In the genomic region with DNA sequence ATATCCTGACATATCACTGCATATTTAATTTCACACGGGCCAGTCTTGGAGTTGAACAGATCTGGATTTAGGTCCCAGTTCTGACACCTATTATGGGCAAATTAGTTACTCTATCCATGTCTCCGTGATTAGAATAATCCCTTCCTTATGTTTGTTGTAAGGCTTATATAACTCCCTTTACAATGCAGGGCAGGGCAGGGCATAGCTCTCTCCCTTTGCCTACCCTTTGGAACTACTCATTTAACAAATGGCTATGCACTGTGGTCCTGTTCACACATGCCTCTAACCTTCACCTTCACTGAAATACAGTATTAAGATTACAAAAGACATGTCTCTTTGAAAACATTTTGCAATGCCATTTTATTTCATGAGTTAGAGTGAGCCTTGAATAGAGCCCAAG, we compare ENCODE assay signal across 40 cellular contexts. TPM values are rescaled to one million over a fixed set of nuclear protein-coding genes. Genes with fewer than 3 reads are reported as not detected.
"Had no signal": no experiment of that assay in that cellular context is flagged by ENCODE, and none has a peak within 500 bp of the region (broad histone marks: within the 10 kb centered on the region; RNA-seq: fewer than 3 reads in every experiment).

No MANE protein-coding gene starts in this region.

- H3K27ac ChIP-seq: adrenal gland, ascending aorta, body of pancreas, brain microvascular endothelial cell, breast epithelium, cardiac muscle cell had no signal

- H3K4me1 Mint-ChIP-seq: activated naive CD4-positive, alpha-beta T cell treated with anti-CD3 and anti-CD28 coated beads, Interleukin-2, amount 50 U/mL, for 24 hours; activated naive CD8-positive, alpha-beta T cell treated with anti-CD3 and anti-CD28 coated beads for 36 hours; activated naive CD8-positive, alpha-beta T cell treated with anti-CD3 and anti-CD28 coated beads, Interleukin-2, amount 10 ng/mL, durations not matched to agents 7 days and 5 days; activated naive CD8-positive, alpha-beta T cell treated with anti-CD3 and anti-CD28 coated beads, Interleukin-2, amount 50 U/mL, for 24 hours; activated T-helper 17 cell treated with anti-CD3 and anti-CD28 coated beads, Interleukin-2, amount 50 U/mL, for 72 hours; central memory CD8-positive, alpha-beta T cell had no signal

- H3K36me3 ChIP-seq: adrenal gland, ascending aorta, brain microvascular endothelial cell, breast epithelium, cardiac muscle cell had no signal

- DNase-seq: activated effector memory CD4-positive, alpha-beta T cell treated with anti-CD3 and anti-CD28 coated beads, Interleukin-2, amount 50 U/mL, for 16 hours; activated effector memory CD4-positive, alpha-beta T cell treated with Interleukin-2 at 50 U/mL for 16 hours; activated gamma-delta T cell; activated gamma-delta T cell treated with Interleukin-2 at 50 U/mL for 16 hours; activated naive CD4-positive, alpha-beta T cell; activated naive CD4-positive, alpha-beta T cell treated with anti-CD3 and anti-CD28 coated beads for 36 hours; activated naive CD4-positive, alpha-beta T cell treated with Interleukin-2 at 50 U/mL for 16 hours; activated naive CD8-positive, alpha-beta T cell treated with anti-CD3 and anti-CD28 coated beads for 36 hours; activated naive CD8-positive, alpha-beta T cell treated with anti-CD3 and anti-CD28 coated beads, Interleukin-2, amount 10 ng/mL, durations not matched to agents 7 days and 5 days; activated naive CD8-positive, alpha-beta T cell treated with anti-CD3 and anti-CD28 coated beads, Interleukin-2, amount 50 U/mL, for 24 hours; activated T-cell treated with anti-CD3 and anti-CD28 coated beads, Interleukin-2, amount 50 U/mL, for 1 hour; activated T-cell treated with anti-CD3 and anti-CD28 coated beads, Interleukin-2, amount 50 U/mL, for 24 hours; activated T-cell treated with anti-CD3 and anti-CD28 coated beads, Interleukin-2, amount 50 U/mL, for 4 hours; activated T-cell treated with anti-CD3 and anti-CD28 coated beads, Interleukin-2, amount 50 U/mL, for 48 hours; activated T-cell treated with anti-CD3 and anti-CD28 coated beads, Interleukin-2, amount 50 U/mL, for 72 hours; adrenal gland; amniotic stem cell; amygdala; anterior cingulate cortex; aorta; body of pancreas; brain microvascular endothelial cell; caudate nucleus; central memory CD4-positive, alpha-beta T cell; cerebellar nuclear complex had no signal

- H3K9me3 Mint-ChIP-seq: activated naive CD4-positive, alpha-beta T cell treated with anti-CD3 and anti-CD28 coated beads for 36 hours; activated naive CD4-positive, alpha-beta T cell treated with anti-CD3 and anti-CD28 coated beads, Interleukin-2, amount 50 U/mL, for 24 hours; activated naive CD4-positive, alpha-beta T cell treated with anti-CD3 and anti-CD28 coated beads, Interleukin-2, amount 50 U/mL, for 72 hours; activated naive CD8-positive, alpha-beta T cell treated with anti-CD3 and anti-CD28 coated beads for 36 hours; activated naive CD8-positive, alpha-beta T cell treated with anti-CD3 and anti-CD28 coated beads, Interleukin-2, amount 10 ng/mL, durations not matched to agents 7 days and 5 days; activated naive CD8-positive, alpha-beta T cell treated with anti-CD3 and anti-CD28 coated beads, Interleukin-2, amount 50 U/mL, for 24 hours; activated T-cell treated with anti-CD3 and anti-CD28 coated beads, Interleukin-2, amount 50 U/mL, for 24 hours; activated T-cell treated with anti-CD3 and anti-CD28 coated beads, Interleukin-2, amount 50 U/mL, for 4 hours; activated T-cell treated with anti-CD3 and anti-CD28 coated beads, Interleukin-2, amount 50 U/mL, for 72 hours; activated T-helper 1 cell treated with anti-CD3 and anti-CD28 coated beads, Interleukin-12 subunit alpha, Interleukin-12 subunit beta, Interleukin-2, Interleukin-4 antibody, amounts not matched to agents 30 ng/mL and 10 ng/mL and 1 ng/mL, durations not matched to agents 14 hours and 24 hours and 36 hours; activated T-helper 17 cell treated with anti-CD3 and anti-CD28 coated beads, Interleukin-2, amount 50 U/mL, for 72 hours; activated T-helper 2 cell treated with anti-CD3 and anti-CD28 coated beads, Interferon-gamma antibody, Interleukin-2, Interleukin-4, amounts not matched to agents 10 μg/mL and 5 μg/mL and 100 μg/mL, durations not matched to agents 14 hours and 24 hours and 36 hours; brain; central memory CD8-positive, alpha-beta T cell had no signal

- H3K4me3 Mint-ChIP-seq: activated naive CD4-positive, alpha-beta T cell treated with anti-CD3 and anti-CD28 coated beads for 36 hours; activated naive CD4-positive, alpha-beta T cell treated with anti-CD3 and anti-CD28 coated beads, Interleukin-2, amount 50 U/mL, for 24 hours; activated naive CD8-positive, alpha-beta T cell; activated naive CD8-positive, alpha-beta T cell treated with anti-CD3 and anti-CD28 coated beads for 36 hours; activated naive CD8-positive, alpha-beta T cell treated with anti-CD3 and anti-CD28 coated beads, Interleukin-2, amount 10 ng/mL, durations not matched to agents 7 days and 5 days; activated naive CD8-positive, alpha-beta T cell treated with anti-CD3 and anti-CD28 coated beads, Interleukin-2, amount 50 U/mL, for 24 hours; activated T-cell treated with anti-CD3 and anti-CD28 coated beads, Interleukin-2, amount 50 U/mL, for 24 hours; activated T-cell treated with anti-CD3 and anti-CD28 coated beads, Interleukin-2, amount 50 U/mL, for 4 hours; activated T-cell treated with anti-CD3 and anti-CD28 coated beads, Interleukin-2, amount 50 U/mL, for 72 hours; activated T-helper 1 cell treated with anti-CD3 and anti-CD28 coated beads, Interleukin-12 subunit alpha, Interleukin-12 subunit beta, Interleukin-2, Interleukin-4 antibody, amounts not matched to agents 30 ng/mL and 10 ng/mL and 1 ng/mL, durations not matched to agents 14 hours and 24 hours and 36 hours; activated T-helper 17 cell treated with anti-CD3 and anti-CD28 coated beads, Interleukin-2, amount 50 U/mL, for 72 hours; brain; central memory CD8-positive, alpha-beta T cell had no signal

- ATAC-seq: activated naive CD4-positive, alpha-beta T cell treated with anti-CD3 and anti-CD28 coated beads, Interleukin-2, amount 50 U/mL, for 72 hours; activated naive CD8-positive, alpha-beta T cell treated with anti-CD3 and anti-CD28 coated beads, Interleukin-2, amount 50 U/mL, for 24 hours; activated T-cell treated with anti-CD3 and anti-CD28 coated beads, Interleukin-2, amount 50 U/mL, for 4 hours; activated T-cell treated with anti-CD3 and anti-CD28 coated beads, Interleukin-2, amount 50 U/mL, for 72 hours; activated T-helper 17 cell treated with anti-CD3 and anti-CD28 coated beads, Interleukin-2, amount 50 U/mL, for 72 hours; body of pancreas had no signal

- H3K4me3 ChIP-seq: adrenal gland, ascending aorta, body of pancreas, breast epithelium, cardiac muscle cell had no signal

- H3K9me3 ChIP-seq: adrenal gland, ascending aorta, body of pancreas, breast epithelium had no signal

- H3K27ac Mint-ChIP-seq: activated naive CD4-positive, alpha-beta T cell treated with anti-CD3 and anti-CD28 coated beads for 36 hours; activated naive CD4-positive, alpha-beta T cell treated with anti-CD3 and anti-CD28 coated beads, Interleukin-2, amount 50 U/mL, for 24 hours; activated naive CD4-positive, alpha-beta T cell treated with anti-CD3 and anti-CD28 coated beads, Interleukin-2, amount 50 U/mL, for 72 hours; activated naive CD8-positive, alpha-beta T cell; activated naive CD8-positive, alpha-beta T cell treated with anti-CD3 and anti-CD28 coated beads for 36 hours; activated naive CD8-positive, alpha-beta T cell treated with anti-CD3 and anti-CD28 coated beads, Interleukin-2, amount 10 ng/mL, durations not matched to agents 7 days and 5 days; activated naive CD8-positive, alpha-beta T cell treated with anti-CD3 and anti-CD28 coated beads, Interleukin-2, amount 50 U/mL, for 24 hours; activated T-cell treated with anti-CD3 and anti-CD28 coated beads, Interleukin-2, amount 50 U/mL, for 24 hours; activated T-cell treated with anti-CD3 and anti-CD28 coated beads, Interleukin-2, amount 50 U/mL, for 72 hours; activated T-helper 1 cell treated with anti-CD3 and anti-CD28 coated beads, Interleukin-12 subunit alpha, Interleukin-12 subunit beta, Interleukin-2, Interleukin-4 antibody, amounts not matched to agents 30 ng/mL and 10 ng/mL and 1 ng/mL, durations not matched to agents 14 hours and 24 hours and 36 hours; activated T-helper 17 cell treated with anti-CD3 and anti-CD28 coated beads, Interleukin-2, amount 50 U/mL, for 72 hours; activated T-helper 2 cell treated with anti-CD3 and anti-CD28 coated beads, Interferon-gamma antibody, Interleukin-2, Interleukin-4, amounts not matched to agents 10 μg/mL and 5 μg/mL and 100 μg/mL, durations not matched to agents 14 hours and 24 hours and 36 hours; brain had no signal

- H3K27me3 ChIP-seq: adrenal gland, ascending aorta, body of pancreas, brain microvascular endothelial cell, breast epithelium had no signal

- H3K36me3 Mint-ChIP-seq: activated naive CD4-positive, alpha-beta T cell treated with anti-CD3 and anti-CD28 coated beads, Interleukin-2, amount 50 U/mL, for 24 hours; activated naive CD4-positive, alpha-beta T cell treated with anti-CD3 and anti-CD28 coated beads, Interleukin-2, amount 50 U/mL, for 72 hours; activated naive CD8-positive, alpha-beta T cell treated with anti-CD3 and anti-CD28 coated beads, Interleukin-2, amount 10 ng/mL, durations not matched to agents 7 days and 5 days; brain had no signal

- H3K27me3 Mint-ChIP-seq: activated naive CD4-positive, alpha-beta T cell treated with anti-CD3 and anti-CD28 coated beads, Interleukin-2, amount 50 U/mL, for 24 hours; activated naive CD8-positive, alpha-beta T cell; activated naive CD8-positive, alpha-beta T cell treated with anti-CD3 and anti-CD28 coated beads for 36 hours; activated naive CD8-positive, alpha-beta T cell treated with anti-CD3 and anti-CD28 coated beads, Interleukin-2, amount 10 ng/mL, durations not matched to agents 7 days and 5 days; activated naive CD8-positive, alpha-beta T cell treated with anti-CD3 and anti-CD28 coated beads, Interleukin-2, amount 50 U/mL, for 24 hours; activated T-cell treated with anti-CD3 and anti-CD28 coated beads, Interleukin-2, amount 50 U/mL, for 24 hours; activated T-helper 17 cell treated with anti-CD3 and anti-CD28 coated beads, Interleukin-2, amount 50 U/mL, for 72 hours; brain; central memory CD8-positive, alpha-beta T cell had no signal

RNA-seq across cellular contexts. Expression of a gene that starts 24.8 kb away (rescaled TPM):
- total RNA-seq: activated naive CD4-positive, alpha-beta T cell treated with anti-CD3 and anti-CD28 coated beads for 36 hours; activated naive CD4-positive, alpha-beta T cell treated with anti-CD3 and anti-CD28 coated beads, Interleukin-2, amount 50 U/mL, for 72 hours; activated naive CD8-positive, alpha-beta T cell treated with anti-CD3 and anti-CD28 coated beads for 36 hours; activated naive CD8-positive, alpha-beta T cell treated with anti-CD3 and anti-CD28 coated beads, Interleukin-2, amount 10 ng/mL, durations not matched to agents 7 days and 5 days; activated T-cell treated with anti-CD3 and anti-CD28 coated beads, Interleukin-2, amount 50 U/mL, for 4 hours; activated T-cell treated with anti-CD3 and anti-CD28 coated beads, Interleukin-2, amount 50 U/mL, for 72 hours; activated T-helper 1 cell treated with anti-CD3 and anti-CD28 coated beads, Interleukin-12 subunit alpha, Interleukin-12 subunit beta, Interleukin-2, Interleukin-4 antibody, amounts not matched to agents 30 ng/mL and 10 ng/mL and 1 ng/mL, durations not matched to agents 14 hours and 24 hours and 36 hours; activated T-helper 17 cell treated with anti-CD3 and anti-CD28 coated beads, Interleukin-2, amount 50 U/mL, for 72 hours; activated T-helper 2 cell treated with anti-CD3 and anti-CD28 coated beads, Interferon-gamma antibody, Interleukin-2, Interleukin-4, amounts not matched to agents 10 μg/mL and 5 μg/mL and 100 μg/mL, durations not matched to agents 14 hours and 24 hours and 36 hours; aorta; ascending aorta; astrocyte; body of pancreas; bronchial epithelial cell; cardiac muscle cell; cardiac septum; chondrocyte had no signal
